16 cellular contexts compared by ENCODE assay signal in genomic region chr9:70045452-70045851, GRCh38. TPM values are rescaled to one million over a fixed set of nuclear protein-coding genes. Genes with fewer than 3 reads are reported as not detected.
DNase-seq lines count a peak whose midpoint lies in the region; ATAC-seq and TF ChIP-seq lines count a peak whose summit lies in the region.
"Had no signal": no experiment of that assay in that cellular context is flagged by ENCODE, and none has a peak within 500 bp of the region (broad histone marks: within the 10 kb centered on the region; RNA-seq: fewer than 3 reads in every experiment).

No MANE protein-coding gene starts in this region.

- CTCF ChIA-PET in activated CD4-positive, alpha-beta T cell treated with anti-CD3 and anti-CD28 coated beads, Interleukin-2, amount 10 ng/mL, durations not matched to agents 7 days and 5 days (lab: Charles Lee) = no interaction called here

- H3K4me1 Mint-ChIP-seq in HFFc6 (ENCODE audit: low read depth) (peaks cover 59% of the 10 kb centered on the region), brain (peaks cover 54% of the 10 kb centered on the region)
- peaks cover 7% of the 10 kb centered on the region for H3K4me1 Mint-ChIP-seq in activated CD4-positive, alpha-beta T cell treated with anti-CD3 and anti-CD28 coated beads, Interleukin-2, amount 10 ng/mL, durations not matched to agents 7 days and 5 days

- DNase-seq in HFFc6 (no peak), NCI-H345 (lab: John Stamatoyannopoulos, UW) (no peak)
- no peak for DNase-seq in stimulated activated naive CD4-positive, alpha-beta T cell (lab: John Stamatoyannopoulos, UW)
- no peak for DNase-seq in activated CD4-positive, alpha-beta T cell treated with anti-CD3 and anti-CD28 coated beads, Interleukin-2, amount 10 ng/mL, durations not matched to agents 7 days and 5 days
- DNase-seq: activated CD4-positive, alpha-beta memory T cell treated with anti-CD3 and anti-CD28 coated beads for 36 hours; activated T-cell treated with anti-CD3 and anti-CD28 coated beads, Interleukin-2, amount 50 U/mL, for 72 hours; cerebellar nuclear complex; SK-N-SH; stimulated activated CD4-positive, alpha-beta T cell treated with anti-CD3 and anti-CD28 coated beads, Interleukin-4, amount 100 ng/mL, for 1 hour; stimulated activated CD8-positive, alpha-beta memory T cell treated with anti-CD3 and anti-CD28 coated beads, Interleukin-4, amount 100 ng/mL, for 48 hours had no signal

- H3K36me3 ChIP-seq in mucosa of rectum (ENCODE audit: control insufficient read depth in 2 of 2, insufficient read depth in 2 of 2, low read length in 2 of 2) (no peaks in the 10 kb centered on the region), stomach smooth muscle (ENCODE audit: control insufficient read depth in 2 of 2, insufficient read depth in 2 of 2, low read length in 2 of 2) (peaks cover 0 to 10% of the 10 kb centered on the region in 2 donors)

- H3K27ac ChIP-seq in mucosa of rectum (ENCODE audit: low read depth in 2 of 2, low read length in 2 of 2) (peak overlapping the region; percentile 25 to 71), stomach smooth muscle (ENCODE audit: low read length) (peak overlapping the region; percentile 89)

- H3K27ac Mint-ChIP-seq in HFFc6 (0 out of 2 replicates have a peak overlapping the region, but pooled peaks have one; percentile 9), brain (no peak overlapping the region)
- no peak overlapping the region for H3K27ac Mint-ChIP-seq in activated CD4-positive, alpha-beta T cell treated with anti-CD3 and anti-CD28 coated beads, Interleukin-2, amount 10 ng/mL, durations not matched to agents 7 days and 5 days
- H3K27ac Mint-ChIP-seq: activated CD4-positive, alpha-beta memory T cell treated with anti-CD3 and anti-CD28 coated beads for 36 hours; activated T-cell treated with anti-CD3 and anti-CD28 coated beads, Interleukin-2, amount 50 U/mL, for 72 hours had no signal

- H3K9me3 ChIP-seq in mucosa of rectum (ENCODE audit: control insufficient read depth in 2 of 2, low read length in 2 of 2) = no peaks in the 10 kb centered on the region
- no peaks in the 10 kb centered on the region for H3K9me3 ChIP-seq in stomach smooth muscle (ENCODE audit: control insufficient read depth in 2 of 2, low read length in 2 of 2)
- H3K9me3 ChIP-seq: SK-N-SH had no signal

- H3K4me1 ChIP-seq in mucosa of rectum (ENCODE audit: control insufficient read depth in 2 of 2, insufficient read depth in 2 of 2, low read length in 2 of 2) = peaks cover 5 to 6% of the 10 kb centered on the region in 2 donors
- peaks cover 81% of the 10 kb centered on the region for H3K4me1 ChIP-seq in stomach smooth muscle (ENCODE audit: control insufficient read depth, insufficient read depth, low read length)

- H3K4me3 ChIP-seq in mucosa of rectum (ENCODE audit: low read length in 2 of 2) = peak overlapping the region; percentile 64 to 69
- H3K4me3 ChIP-seq in stomach smooth muscle (ENCODE audit: low read length in 2 of 2) = peak overlapping the region; percentile 81 to 86

- H3K9me3 Mint-ChIP-seq in HFFc6 (no peaks in the 10 kb centered on the region), brain (no peaks in the 10 kb centered on the region)
- H3K9me3 Mint-ChIP-seq in activated CD4-positive, alpha-beta T cell treated with anti-CD3 and anti-CD28 coated beads, Interleukin-2, amount 10 ng/mL, durations not matched to agents 7 days and 5 days = no peaks in the 10 kb centered on the region
- H3K9me3 Mint-ChIP-seq: activated CD4-positive, alpha-beta memory T cell treated with anti-CD3 and anti-CD28 coated beads for 36 hours; activated T-cell treated with anti-CD3 and anti-CD28 coated beads, Interleukin-2, amount 50 U/mL, for 72 hours had no signal

- H3K27me3 Mint-ChIP-seq in HFFc6 (ENCODE audit: insufficient read depth) (no peaks in the 10 kb centered on the region; the same call in 1 of the 2 replicates), brain (peaks cover 28% of the 10 kb centered on the region)
- H3K27me3 Mint-ChIP-seq in activated CD4-positive, alpha-beta T cell treated with anti-CD3 and anti-CD28 coated beads, Interleukin-2, amount 10 ng/mL, durations not matched to agents 7 days and 5 days = peaks cover 49% of the 10 kb centered on the region

- no peak overlapping the region for H3K9ac ChIP-seq in mucosa of rectum (ENCODE audit: low read depth in 1 of 2, low read length in 2 of 2)
- H3K9ac ChIP-seq in stomach smooth muscle (ENCODE audit: low read length in 2 of 2) = peak overlapping the region; percentile 73 to 86
- H3K9ac ChIP-seq: SK-N-SH had no signal

- H3K4me3 Mint-ChIP-seq in HFFc6 = peak overlapping the region; percentile 91
- H3K4me3 Mint-ChIP-seq in brain = peak overlapping the region in 3 of 5 experiments; percentile 80 to 86 (median 84)
- no peak overlapping the region for H3K4me3 Mint-ChIP-seq in activated CD4-positive, alpha-beta T cell treated with anti-CD3 and anti-CD28 coated beads, Interleukin-2, amount 10 ng/mL, durations not matched to agents 7 days and 5 days
- H3K4me3 Mint-ChIP-seq: activated CD4-positive, alpha-beta memory T cell treated with anti-CD3 and anti-CD28 coated beads for 36 hours had no signal

- H3K36me3 Mint-ChIP-seq in HFFc6 (ENCODE audit: low read depth) (no peaks in the 10 kb centered on the region; the same call in 1 of the 2 replicates), brain (no peaks in the 10 kb centered on the region)
- H3K36me3 Mint-ChIP-seq in activated CD4-positive, alpha-beta T cell treated with anti-CD3 and anti-CD28 coated beads, Interleukin-2, amount 10 ng/mL, durations not matched to agents 7 days and 5 days (ENCODE audit: low read depth) = no peaks in the 10 kb centered on the region
- H3K36me3 Mint-ChIP-seq: activated CD4-positive, alpha-beta memory T cell treated with anti-CD3 and anti-CD28 coated beads for 36 hours had no signal

- TF ChIP-seq CTCF in HFFc6 (IDR thresholded peaks at IDR 0.05) (no peak), brain (conservative IDR thresholded peaks at IDR 0.05) (no peak)

- H3K27me3 ChIP-seq in mucosa of rectum (ENCODE audit: control insufficient read depth in 2 of 2, insufficient read depth in 2 of 2, low read length in 2 of 2) (peaks cover 10 to 14% of the 10 kb centered on the region in 2 donors), stomach smooth muscle (ENCODE audit: control insufficient read depth in 1 of 2, insufficient read depth in 2 of 2, low read length in 2 of 2) (no peaks in the 10 kb centered on the region)

- POLR2A ChIA-PET in activated CD4-positive, alpha-beta T cell treated with anti-CD3 and anti-CD28 coated beads, Interleukin-2, amount 10 ng/mL, durations not matched to agents 7 days and 5 days (lab: Charles Lee) = no interaction called here

- no peak for ATAC-seq in HG03139 (IDR thresholded peaks at IDR 0.05; ENCODE audit: unreplicated experiment)
- ATAC-seq: activated T-cell treated with anti-CD3 and anti-CD28 coated beads, Interleukin-2, amount 50 U/mL, for 72 hours had no signal

RNA-seq across cellular contexts. Expression of gene MAMDC2, which starts 1.8 kb away (rescaled TPM):
- total RNA-seq in HFFc6 (2021; fragmentation: NEBNext Ultra II Directional; extraction: Animal tissue kit (Norgen Biotek cat#: 25700)) = 10 to 100 TPM in 4 of 6 experiments, 1 to 10 TPM in 2; 4.0 to 16.6 (median 13.9) TPM
- 0.31 TPM for polyA plus RNA-seq in brain (ENCODE audit: insufficient read depth, low read depth, low replicate concordance)
- not detected for total RNA-seq in activated CD4-positive, alpha-beta T cell treated with anti-CD3 and anti-CD28 coated beads, Interleukin-2, amount 10 ng/mL, durations not matched to agents 7 days and 5 days
- total RNA-seq: activated CD4-positive, alpha-beta memory T cell treated with anti-CD3 and anti-CD28 coated beads for 36 hours; activated T-cell treated with anti-CD3 and anti-CD28 coated beads, Interleukin-2, amount 50 U/mL, for 72 hours; NCI-H460; OCI-LY7 had no signal
- polyA plus RNA-seq: SK-N-SH had no signal

Comparison
In these comparisons a context has a peak if more than half of its experiments do, and no peak if none do; other contexts are left out.
1. H3K9ac ChIP-seq: peak in stomach smooth muscle (2 of 2); none in mucosa of rectum (0 of 2).
2. RNA of gene MAMDC2, which starts 1.8 kb away (total RNA-seq): 4.0 to 16.6 TPM in HFFc6; not detected in activated CD4-positive, alpha-beta T cell treated with anti-CD3 and anti-CD28 coated beads, Interleukin-2, amount 10 ng/mL, durations not matched to agents 7 days and 5 days; every median in the first group is over 4 times any median in the second.